9 cellular contexts compared by ENCODE assay signal in the genomic region with DNA sequence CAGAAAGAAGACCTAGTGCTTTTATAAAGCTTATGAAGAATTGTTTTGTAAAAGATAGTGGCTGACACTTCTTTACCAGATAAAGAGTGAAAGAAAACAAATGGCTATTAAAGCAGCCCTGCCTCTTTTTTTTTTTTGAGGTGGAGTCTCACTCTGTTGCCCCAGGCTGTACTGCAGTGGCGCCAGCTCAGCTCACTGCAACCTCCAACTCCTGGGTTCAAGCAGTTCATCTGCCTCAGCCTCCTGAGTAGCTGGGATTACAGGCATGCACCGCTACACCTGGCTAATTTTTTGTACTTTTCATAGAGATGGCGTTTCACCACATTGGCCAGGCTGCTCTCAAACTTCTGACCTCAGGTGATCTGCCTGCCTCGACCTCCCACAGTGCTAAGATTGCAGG. TPM values are rescaled to one million over a fixed set of nuclear protein-coding genes. Genes with fewer than 3 reads are reported as not detected.
DNase-seq lines count a peak whose midpoint lies in the region; ATAC-seq and TF ChIP-seq lines count a peak whose summit lies in the region.
"Had no signal": no experiment of that assay in that cellular context is flagged by ENCODE, and none has a peak within 500 bp of the region (broad histone marks: within the 10 kb centered on the region; RNA-seq: fewer than 3 reads in every experiment).

No MANE protein-coding gene starts in this region.

- TF ChIP-seq POLR2A in suprapubic skin (IDR thresholded peaks at IDR 0.05) = no peak
- no peak for TF ChIP-seq POLR2A in ovary (IDR thresholded peaks at IDR 0.05)

- H3K4me1 Mint-ChIP-seq in T-helper 1 cell treated with Interleukin-12 subunit alpha and Interleukin-12 subunit beta and Interleukin-4 antibody, amounts not matched to agents 30 μg/mL and 1 μg/mL, for 36 hours (ENCODE audit: low read depth) = peaks cover 58% of the 10 kb centered on the region

- no peaks in the 10 kb centered on the region for H3K27me3 ChIP-seq in foreskin keratinocyte
- H3K27me3 ChIP-seq in suprapubic skin = no peaks in the 10 kb centered on the region
- no peaks in the 10 kb centered on the region for H3K27me3 ChIP-seq in ovary

- TF ChIP-seq CTCF in foreskin keratinocyte (conservative IDR thresholded peaks at IDR 0.05) = no peak
- TF ChIP-seq CTCF in suprapubic skin (IDR thresholded peaks at IDR 0.05) = no peak
- TF ChIP-seq CTCF in ovary (IDR thresholded peaks at IDR 0.05) = no peak

- no peaks in the 10 kb centered on the region for H3K27me3 Mint-ChIP-seq in T-helper 1 cell treated with Interleukin-12 subunit alpha and Interleukin-12 subunit beta and Interleukin-4 antibody, amounts not matched to agents 30 μg/mL and 1 μg/mL, for 36 hours (ENCODE audit: low read depth)
- H3K27me3 Mint-ChIP-seq: IgD-negative memory B cell had no signal

- H3K27ac Mint-ChIP-seq in T-helper 1 cell treated with Interleukin-12 subunit alpha and Interleukin-12 subunit beta and Interleukin-4 antibody, amounts not matched to agents 30 μg/mL and 1 μg/mL, for 36 hours = peak overlapping the region; percentile 83

- no peak for TF ChIP-seq EP300 in suprapubic skin (IDR thresholded peaks at IDR 0.05)
- TF ChIP-seq EP300 in ovary (IDR thresholded peaks at IDR 0.05) = no peak

- intact Hi-C loops in ovary (cut with DNase I) = no loop called here

- H3K27ac ChIP-seq in foreskin keratinocyte (peak overlapping the region; percentile 29), suprapubic skin (peak overlapping the region; percentile 14), ovary (peak overlapping the region in 1 of 2 donors; percentile 58)

- H3K9me3 Mint-ChIP-seq in T-helper 1 cell treated with Interleukin-12 subunit alpha and Interleukin-12 subunit beta and Interleukin-4 antibody, amounts not matched to agents 30 μg/mL and 1 μg/mL, for 36 hours = no peaks in the 10 kb centered on the region
- H3K9me3 Mint-ChIP-seq: IgD-negative memory B cell had no signal

- H3K36me3 Mint-ChIP-seq in T-helper 1 cell treated with Interleukin-12 subunit alpha and Interleukin-12 subunit beta and Interleukin-4 antibody, amounts not matched to agents 30 μg/mL and 1 μg/mL, for 36 hours (ENCODE audit: low read depth) = peaks cover 71% of the 10 kb centered on the region

- H3K36me3 ChIP-seq in suprapubic skin (peaks cover 89% of the 10 kb centered on the region), ovary (no peaks in the 10 kb centered on the region)

- DNase-seq in activated CD4-positive, CD25-positive, alpha-beta regulatory T cell treated with anti-CD3 and anti-CD28 coated beads, Interleukin-2, amount 50 U/mL, for 72 hours = no peak
- DNase-seq in foreskin keratinocyte (peak; percentile 51 to 78), suprapubic skin (ENCODE audit: low spot score in 2 of 2) (no peak), ovary (no peak)
- DNase-seq in effector CD4-positive, alpha-beta T cell = no peak

- H3K4me3 Mint-ChIP-seq in T-helper 1 cell treated with Interleukin-12 subunit alpha and Interleukin-12 subunit beta and Interleukin-4 antibody, amounts not matched to agents 30 μg/mL and 1 μg/mL, for 36 hours = peak overlapping the region; percentile 25

- 45% methylated on average over 4 of the region's 4 CpGs for WGBS in suprapubic skin
- WGBS in ovary, 3 donors = 54 to 66% (median 63%) methylated on average over 4 of the region's 4 CpGs

- H3K9me3 ChIP-seq in suprapubic skin (no peaks in the 10 kb centered on the region), ovary (no peaks in the 10 kb centered on the region)

- ATAC-seq in activated CD4-positive, CD25-positive, alpha-beta regulatory T cell treated with anti-CD3 and anti-CD28 coated beads, Interleukin-2, amount 50 U/mL, for 24 hours = peak; percentile 8 to 42
- ATAC-seq in foreskin keratinocyte = peak; percentile 88
- ATAC-seq in HG03196 (IDR thresholded peaks at IDR 0.05; ENCODE audit: unreplicated experiment) = no peak

- H3K4me3 ChIP-seq in suprapubic skin (no peak overlapping the region), ovary (no peak overlapping the region)

- peaks cover 22% of the 10 kb centered on the region for H3K4me1 ChIP-seq in foreskin keratinocyte
- H3K4me1 ChIP-seq in suprapubic skin = peaks cover 34% of the 10 kb centered on the region
- peaks cover 14% of the 10 kb centered on the region for H3K4me1 ChIP-seq in ovary (ENCODE audit: insufficient read depth)

RNA-seq across cellular contexts. Expression of a gene that starts 12.9 kb away (rescaled TPM):
- total RNA-seq in foreskin keratinocyte (794 and 818 TPM in 2 replicates), suprapubic skin (100 to 1,000 TPM; 267 to 384 (median 275) TPM), ovary (100 to 1,000 TPM; 135 to 229 (median 166) TPM)
- polyA plus RNA-seq in foreskin keratinocyte (894 and 918 TPM in 2 replicates), ovary (100 to 1,000 TPM; 170 to 357 TPM)

RNA-seq across cellular contexts. Expression of a gene that starts 31.0 kb away (rescaled TPM):
- total RNA-seq in foreskin keratinocyte (0.14 and 0.18 TPM in 2 replicates), suprapubic skin (1 to 10 TPM in 2 of 4 donors, under 1 TPM in 1, not detected in 1; 0.98 to 2.0 (median 1.6) TPM), ovary (1 to 10 TPM in 5 of 7 donors, under 1 TPM in 2; 0.38 to 3.8 (median 2.1) TPM)
- polyA plus RNA-seq in foreskin keratinocyte (0.11 and 0.12 TPM in 2 replicates), ovary (1 to 10 TPM in 1 of 2 donors, under 1 TPM in 1; 0.28 to 2.8 TPM)

RNA-seq across cellular contexts. Expression of a gene that starts 40.1 kb away (rescaled TPM):
- total RNA-seq in foreskin keratinocyte (101 and 108 TPM in 2 replicates), suprapubic skin (100 to 1,000 TPM; 103 to 154 (median 144) TPM), ovary (100 to 1,000 TPM in 5 of 7 donors, 10 to 100 TPM in 2; 86.5 to 123 (median 106) TPM)
- polyA plus RNA-seq in foreskin keratinocyte (114 and 120 TPM in 2 replicates), ovary (100 to 1,000 TPM in 1 of 2 donors, 10 to 100 TPM in 1; 71.1 to 144 TPM)

RNA-seq across cellular contexts. Expression of a gene that starts 40.5 kb away (rescaled TPM):
- total RNA-seq in foreskin keratinocyte (40.9 and 43.5 TPM in 2 replicates), suprapubic skin (10 to 100 TPM; 33.4 to 66.4 (median 49.4) TPM), ovary (10 to 100 TPM; 37.3 to 59.6 (median 48.1) TPM)
- polyA plus RNA-seq in foreskin keratinocyte (65.1 and 66.6 TPM in 2 replicates), ovary (10 to 100 TPM; 23.3 to 74.5 TPM)

Comparison
In these comparisons a context has a peak if more than half of its experiments do, and no peak if none do; other contexts are left out.
1. DNase-seq: peak in foreskin keratinocyte (2 of 2); none in activated CD4-positive, CD25-positive, alpha-beta regulatory T cell treated with anti-CD3 and anti-CD28 coated beads, Interleukin-2, amount 50 U/mL, for 72 hours (single experiment), suprapubic skin (0 of 2), effector CD4-positive, alpha-beta T cell (single experiment) and ovary (0 of 5).